2 cellular contexts compared by ENCODE assay signal in genomic region chr14:100608064-100608463, GRCh38.
TF ChIP-seq lines count a peak whose summit lies in the region.

No MANE protein-coding gene starts in this region.

TF ChIP-seq in SK-N-SH, 30 proteins besides CTCF, POLR2A, EP300 and RAD21 (continued from another document):
- no peak for TF ChIP-seq MAX (IDR thresholded peaks at IDR 0.05; ENCODE audit: low read depth)
- TF ChIP-seq REST (IDR thresholded peaks at IDR 0.05; ENCODE audit: low read depth, low read length), result no peak
- no peak for TF ChIP-seq POLR2AphosphoS5 (IDR thresholded peaks at IDR 0.05; ENCODE audit: low read depth, low read length)
TF ChIP-seq in SK-N-SH: peak in this region for 0.

TF ChIP-seq in SK-N-SH treated with all-trans-retinoic acid at 6 μM for 48 hours, 23 proteins besides CTCF, POLR2A, EP300 and RAD21 (continued from another document):
- TF ChIP-seq, protein P1, sequence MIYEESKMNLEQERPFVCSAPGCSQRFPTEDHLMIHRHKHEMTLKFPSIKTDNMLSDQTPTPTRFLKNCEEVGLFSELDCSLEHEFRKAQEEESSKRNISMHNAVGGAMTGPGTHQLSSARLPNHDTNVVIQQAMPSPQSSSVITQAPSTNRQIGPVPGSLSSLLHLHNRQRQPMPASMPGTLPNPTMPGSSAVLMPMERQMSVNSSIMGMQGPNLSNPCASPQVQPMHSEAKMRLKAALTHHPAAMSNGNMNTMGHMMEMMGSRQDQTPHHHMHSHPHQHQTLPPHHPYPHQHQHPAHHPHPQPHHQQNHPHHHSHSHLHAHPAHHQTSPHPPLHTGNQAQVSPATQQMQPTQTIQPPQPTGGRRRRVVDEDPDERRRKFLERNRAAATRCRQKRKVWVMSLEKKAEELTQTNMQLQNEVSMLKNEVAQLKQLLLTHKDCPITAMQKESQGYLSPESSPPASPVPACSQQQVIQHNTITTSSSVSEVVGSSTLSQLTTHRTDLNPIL (CRISPR knock-in tag; IDR thresholded peaks at IDR 0.05; ENCODE audit: low read depth), result no peak
- TF ChIP-seq BACH2 (CRISPR knock-in tag; IDR thresholded peaks at IDR 0.05; ENCODE audit: borderline replicate concordance), result no peak
- no peak for TF ChIP-seq OSR1 (CRISPR knock-in tag; IDR thresholded peaks at IDR 0.05)
- TF ChIP-seq ZFP30 (CRISPR knock-in tag; IDR thresholded peaks at IDR 0.05), result no peak
